Comparison of ENCODE assay signal across 27 cellular contexts in genomic region chr5:137137013-137137632, GRCh38.
A peak's percentile ranks its signal among the peaks of the same experiment; 100 is the strongest.
DNase-seq lines count a peak whose midpoint lies in the region; ATAC-seq, FAIRE-seq and TF ChIP-seq lines count a peak whose summit lies in the region.
"Had no signal": no experiment of that assay in that cellular context is flagged by ENCODE, and none has a peak within 500 bp of the region (broad histone marks: within the 10 kb centered on the region; RNA-seq: fewer than 3 reads in every experiment).

No MANE protein-coding gene starts in this region.

- no peak overlapping the region for H2BK12ac ChIP-seq in neuronal stem cell (ENCODE audit: low read length)

- no peak for ATAC-seq in activated CD8-positive, alpha-beta T cell treated with anti-CD3 and anti-CD28 coated beads for 36 hours
- ATAC-seq: activated CD8-positive, alpha-beta memory T cell treated with anti-CD3 and anti-CD28 coated beads, Interleukin-2, amount 10 ng/mL, durations not matched to agents 7 days and 5 days; activated naive CD4-positive, alpha-beta T cell treated with anti-CD3 and anti-CD28 coated beads, Interleukin-2, amount 50 U/mL, for 72 hours; left lobe of liver had no signal

- H4K91ac ChIP-seq in neuronal stem cell (ENCODE audit: low read depth, low read length, poor library complexity): no peak overlapping the region

- CTCF ChIA-PET in activated CD8-positive, alpha-beta T cell treated with anti-CD3 and anti-CD28 coated beads for 36 hours (lab: Charles Lee): no interaction called here
- CTCF ChIA-PET in MCF 10A (lab: Yijun Ruan, JAX): interaction anchor here (0.7 kb wide), 1 partner anchor 62 kb away, joined by 5 read pairs; no protein-coding TSS in a partner anchor

- WGBS in neuronal stem cell (ENCODE audit: extremely low coverage in 2 of 2, insufficient read length in 2 of 2, insufficient replicate concordance in 1 of 2), 2 donors: no CpG with 5 or more reads among the region's 2 CpGs

- no peak for TF ChIP-seq CTCF in cardiac muscle cell (IDR thresholded peaks at IDR 0.05; ENCODE audit: low read depth, low read length)
- TF ChIP-seq CTCF in left ventricle myocardium inferior (IDR thresholded peaks at IDR 0.05; ENCODE audit: borderline replicate concordance): no peak
- no peak for TF ChIP-seq CTCF in bronchial epithelial cell (IDR thresholded peaks at IDR 0.05; ENCODE audit: insufficient read depth, low read length, severe bottlenecking)
- no peak for TF ChIP-seq CTCF in activated CD8-positive, alpha-beta T cell treated with anti-CD3 and anti-CD28 coated beads for 36 hours (IDR thresholded peaks at IDR 0.05)
- TF ChIP-seq CTCF in MCF 10A (IDR thresholded peaks at IDR 0.05; ENCODE audit: unreplicated experiment): no peak

- no peak overlapping the region for H3K23ac ChIP-seq in neuronal stem cell (ENCODE audit: low read depth, low read length, poor library complexity)

- H4K8ac ChIP-seq in neuronal stem cell (ENCODE audit: low read depth, low read length): no peak overlapping the region

- no peak overlapping the region for H3K4ac ChIP-seq in neuronal stem cell (ENCODE audit: low read length)

- H3K18ac ChIP-seq in neuronal stem cell (ENCODE audit: low read length): no peak overlapping the region

- no peak overlapping the region for H3K27ac Mint-ChIP-seq in activated CD8-positive, alpha-beta T cell treated with anti-CD3 and anti-CD28 coated beads for 36 hours
- no peak overlapping the region for H3K27ac Mint-ChIP-seq in MCF 10A (ENCODE audit: low read depth, unreplicated experiment)
- H3K27ac Mint-ChIP-seq: activated CD8-positive, alpha-beta memory T cell treated with anti-CD3 and anti-CD28 coated beads, Interleukin-2, amount 10 ng/mL, durations not matched to agents 7 days and 5 days; activated naive CD4-positive, alpha-beta T cell treated with anti-CD3 and anti-CD28 coated beads, Interleukin-2, amount 50 U/mL, for 72 hours; activated T-helper 1 cell treated with anti-CD3 and anti-CD28 coated beads, Interleukin-12 subunit alpha, Interleukin-12 subunit beta, Interleukin-2, Interleukin-4 antibody, amounts not matched to agents 30 ng/mL and 10 ng/mL and 1 ng/mL, durations not matched to agents 14 hours and 24 hours and 36 hours; CD4-positive, CD25-positive, alpha-beta regulatory T cell had no signal

- no peak overlapping the region for H2AK5ac ChIP-seq in neuronal stem cell (ENCODE audit: low read depth, low read length)

- DNase-seq in cardiac muscle cell (ENCODE audit: low read depth in 1 of 2, low spot score in 1 of 2): peak; percentile 42 to 54
- DNase-seq in left ventricle myocardium inferior: no peak
- DNase-seq in NCI-H2196 treated with DMSO at 0.1 percent for 48 hours (lab: John Stamatoyannopoulos, UW; ENCODE audit: unreplicated experiment): peak; percentile 43
- no peak for DNase-seq in bronchial epithelial cell (ENCODE audit: low read depth)
- DNase-seq in neuronal stem cell (ENCODE audit: low spot score): no peak
- no peak for DNase-seq in activated CD8-positive, alpha-beta T cell treated with anti-CD3 and anti-CD28 coated beads for 36 hours
- no peak for DNase-seq in SHP77 treated with DMSO at 0.1 percent for 48 hours (lab: John Stamatoyannopoulos, UW)
- DNase-seq in MCF 10A (ENCODE audit: unreplicated experiment): no peak
- DNase-seq: activated CD4-positive, alpha-beta T cell treated with anti-CD3 and anti-CD28 coated beads for 4 hours; activated CD8-positive, alpha-beta memory T cell treated with anti-CD3 and anti-CD28 coated beads, Interleukin-2, amount 10 ng/mL, durations not matched to agents 7 days and 5 days; CD4-positive, CD25-positive, alpha-beta regulatory T cell; DMS53; H7; heart right ventricle; NCI-H1436 treated with DMSO at 0.1 percent for 48 hours; SHP77; spleen; stimulated activated CD4-positive, alpha-beta T cell treated with anti-CD3 and anti-CD28 coated beads, Interleukin-4, amount 100 ng/mL, for 4 hours; stomach; T-helper 1 cell; transverse colon had no signal

- H3K36me3 ChIP-seq in cardiac muscle cell (no peaks in the 10 kb centered on the region), left ventricle myocardium inferior (no peaks in the 10 kb centered on the region), bronchial epithelial cell (ENCODE audit: control insufficient read depth, insufficient read depth, low read length) (no peaks in the 10 kb centered on the region), neuronal stem cell (replicated peaks in 1 of 2; ENCODE audit: control insufficient read depth in 2 of 2, insufficient read depth in 2 of 2, low read length in 2 of 2) (no peaks in the 10 kb centered on the region)
- H3K36me3 ChIP-seq: heart right ventricle, neutrophil, spleen, stomach, transverse colon had no signal

- H2AFZ ChIP-seq in neuronal stem cell (ENCODE audit: low read length): peak overlapping the region; percentile 5

- BruUV-seq in MCF 10A (replicated peaks; lab: Mats Ljungman, UMichigan): no TSS peak

- intact Hi-C loops in left ventricle myocardium inferior (cut with micrococcal nuclease) (no loop called here), MCF 10A (cut with micrococcal nuclease) (no loop called here)
- intact Hi-C loops in activated CD8-positive, alpha-beta T cell treated with anti-CD3 and anti-CD28 coated beads for 36 hours (cut with micrococcal nuclease): no loop called here

- no peaks in the 10 kb centered on the region for H3K27me3 ChIP-seq in cardiac muscle cell
- H3K27me3 ChIP-seq in left ventricle myocardium inferior (ENCODE audit: low read depth): no peaks in the 10 kb centered on the region
- H3K27me3 ChIP-seq in bronchial epithelial cell (ENCODE audit: control insufficient read depth, insufficient read depth, low read length): no peaks in the 10 kb centered on the region
- no peaks in the 10 kb centered on the region for H3K27me3 ChIP-seq in neuronal stem cell (ENCODE audit: control insufficient read depth in 3 of 3, insufficient read depth in 3 of 3, low read depth in 1 of 3, low read length in 3 of 3)
- H3K27me3 ChIP-seq: heart right ventricle, neutrophil, stomach, transverse colon had no signal

- no peak overlapping the region for H3K14ac ChIP-seq in neuronal stem cell (ENCODE audit: low read length)

- no peak overlapping the region for H3K4me3 Mint-ChIP-seq in activated CD8-positive, alpha-beta T cell treated with anti-CD3 and anti-CD28 coated beads for 36 hours
- no peak overlapping the region for H3K4me3 Mint-ChIP-seq in MCF 10A (ENCODE audit: unreplicated experiment)
- H3K4me3 Mint-ChIP-seq: activated CD8-positive, alpha-beta memory T cell treated with anti-CD3 and anti-CD28 coated beads, Interleukin-2, amount 10 ng/mL, durations not matched to agents 7 days and 5 days; activated T-helper 1 cell treated with anti-CD3 and anti-CD28 coated beads, Interleukin-12 subunit alpha, Interleukin-12 subunit beta, Interleukin-2, Interleukin-4 antibody, amounts not matched to agents 30 ng/mL and 10 ng/mL and 1 ng/mL, durations not matched to agents 14 hours and 24 hours and 36 hours; CD4-positive, CD25-positive, alpha-beta regulatory T cell had no signal

- H3K4me2 ChIP-seq in neuronal stem cell (ENCODE audit: insufficient read depth, low read length, poor library complexity, severe bottlenecking): no peak overlapping the region

- no peaks in the 10 kb centered on the region for H3K9me3 ChIP-seq in cardiac muscle cell (ENCODE audit: low read depth)
- H3K9me3 ChIP-seq in left ventricle myocardium inferior (replicated peaks): no peaks in the 10 kb centered on the region
- no peaks in the 10 kb centered on the region for H3K9me3 ChIP-seq in neuronal stem cell (replicated peaks in 1 of 2; ENCODE audit: control insufficient read depth in 2 of 2, insufficient read depth in 1 of 2, low read depth in 1 of 2, low read length in 2 of 2)
- H3K9me3 ChIP-seq: neutrophil, spleen, stomach, transverse colon had no signal

- H3K36me3 Mint-ChIP-seq in activated CD8-positive, alpha-beta T cell treated with anti-CD3 and anti-CD28 coated beads for 36 hours (ENCODE audit: low read depth): no peaks in the 10 kb centered on the region
- H3K36me3 Mint-ChIP-seq in MCF 10A (ENCODE audit: insufficient read depth, unreplicated experiment): peaks cover 5% of the 10 kb centered on the region
- H3K36me3 Mint-ChIP-seq: activated CD8-positive, alpha-beta memory T cell treated with anti-CD3 and anti-CD28 coated beads, Interleukin-2, amount 10 ng/mL, durations not matched to agents 7 days and 5 days; activated naive CD4-positive, alpha-beta T cell treated with anti-CD3 and anti-CD28 coated beads, Interleukin-2, amount 50 U/mL, for 72 hours; CD4-positive, CD25-positive, alpha-beta regulatory T cell had no signal

- H3K4me3 ChIP-seq in cardiac muscle cell (no peak overlapping the region), left ventricle myocardium inferior (no peak overlapping the region), bronchial epithelial cell (ENCODE audit: low read depth, low read length) (no peak overlapping the region), neuronal stem cell (ENCODE audit: low read length in 2 of 2) (no peak overlapping the region)
- H3K4me3 ChIP-seq: heart right ventricle, spleen, stomach, transverse colon had no signal

- H2BK5ac ChIP-seq in neuronal stem cell (ENCODE audit: low read length): no peak overlapping the region

- H3K9ac ChIP-seq in neuronal stem cell (ENCODE audit: low read depth, low read length, poor library complexity): no peak overlapping the region

- peaks cover 1% of the 10 kb centered on the region for H3K27me3 Mint-ChIP-seq in activated CD8-positive, alpha-beta T cell treated with anti-CD3 and anti-CD28 coated beads for 36 hours
- H3K27me3 Mint-ChIP-seq in MCF 10A (ENCODE audit: insufficient read depth, unreplicated experiment): no peaks in the 10 kb centered on the region
- H3K27me3 Mint-ChIP-seq: CD4-positive, CD25-positive, alpha-beta regulatory T cell had no signal

- peak; percentile 52 for FAIRE-seq in bronchial epithelial cell (lab: Jason Lieb, UNC)
- FAIRE-seq: colon, HTR-8/SVneo had no signal

- H3K4me1 Mint-ChIP-seq in activated CD8-positive, alpha-beta T cell treated with anti-CD3 and anti-CD28 coated beads for 36 hours (ENCODE audit: low read depth): no peaks in the 10 kb centered on the region
- peaks cover 11% of the 10 kb centered on the region for H3K4me1 Mint-ChIP-seq in MCF 10A (ENCODE audit: insufficient read depth, unreplicated experiment)
- H3K4me1 Mint-ChIP-seq: activated CD8-positive, alpha-beta memory T cell treated with anti-CD3 and anti-CD28 coated beads, Interleukin-2, amount 10 ng/mL, durations not matched to agents 7 days and 5 days; CD4-positive, CD25-positive, alpha-beta regulatory T cell had no signal

- POLR2A ChIA-PET in activated CD8-positive, alpha-beta T cell treated with anti-CD3 and anti-CD28 coated beads for 36 hours (lab: Charles Lee): no interaction called here
- POLR2A ChIA-PET in MCF 10A (lab: Yijun Ruan, JAX): interaction anchor here (0.8 kb wide), 1 partner anchor 14 kb away, joined by 3 read pairs; no protein-coding TSS in a partner anchor

- H2BK15ac ChIP-seq in neuronal stem cell (ENCODE audit: low read length): no peak overlapping the region

- no peaks in the 10 kb centered on the region for H3K79me1 ChIP-seq in neuronal stem cell (ENCODE audit: low read depth, low read length)

- no peak overlapping the region for H2BK120ac ChIP-seq in neuronal stem cell (ENCODE audit: low read depth, low read length)

- H3K4me1 ChIP-seq in cardiac muscle cell (ENCODE audit: low read depth): peaks cover 7% of the 10 kb centered on the region
- H3K4me1 ChIP-seq in left ventricle myocardium inferior: peaks cover 9% of the 10 kb centered on the region
- H3K4me1 ChIP-seq in neuronal stem cell (ENCODE audit: control insufficient read depth in 2 of 2, insufficient read depth in 1 of 2, low read depth in 1 of 2, low read length in 2 of 2): peaks cover 7 to 15% of the 10 kb centered on the region in 2 donors
- H3K4me1 ChIP-seq: spleen had no signal

- H3K27ac ChIP-seq in cardiac muscle cell (peak overlapping the region; percentile 43), left ventricle myocardium inferior (replicated peaks) (no peak overlapping the region), neuronal stem cell (replicated peaks; ENCODE audit: low read length) (no peak overlapping the region)
- H3K27ac ChIP-seq: heart right ventricle, neutrophil, spleen, stomach, transverse colon had no signal

- H3K9me3 Mint-ChIP-seq in activated CD8-positive, alpha-beta T cell treated with anti-CD3 and anti-CD28 coated beads for 36 hours: no peaks in the 10 kb centered on the region
- no peaks in the 10 kb centered on the region for H3K9me3 Mint-ChIP-seq in MCF 10A (ENCODE audit: unreplicated experiment)
- H3K9me3 Mint-ChIP-seq: activated T-helper 1 cell treated with anti-CD3 and anti-CD28 coated beads, Interleukin-12 subunit alpha, Interleukin-12 subunit beta, Interleukin-2, Interleukin-4 antibody, amounts not matched to agents 30 ng/mL and 10 ng/mL and 1 ng/mL, durations not matched to agents 14 hours and 24 hours and 36 hours; CD4-positive, CD25-positive, alpha-beta regulatory T cell had no signal

Comparison
In these comparisons a context has a peak if more than half of its experiments do, and no peak if none do; other contexts are left out.
1. DNase-seq: peak in cardiac muscle cell (2 of 2) and NCI-H2196 treated with DMSO at 0.1 percent for 48 hours (single experiment); none in left ventricle myocardium inferior (single experiment), bronchial epithelial cell (single experiment), neuronal stem cell (single experiment), activated CD8-positive, alpha-beta T cell treated with anti-CD3 and anti-CD28 coated beads for 36 hours (single experiment), SHP77 treated with DMSO at 0.1 percent for 48 hours (single experiment) and MCF 10A (single experiment).